In the genomic region with DNA sequence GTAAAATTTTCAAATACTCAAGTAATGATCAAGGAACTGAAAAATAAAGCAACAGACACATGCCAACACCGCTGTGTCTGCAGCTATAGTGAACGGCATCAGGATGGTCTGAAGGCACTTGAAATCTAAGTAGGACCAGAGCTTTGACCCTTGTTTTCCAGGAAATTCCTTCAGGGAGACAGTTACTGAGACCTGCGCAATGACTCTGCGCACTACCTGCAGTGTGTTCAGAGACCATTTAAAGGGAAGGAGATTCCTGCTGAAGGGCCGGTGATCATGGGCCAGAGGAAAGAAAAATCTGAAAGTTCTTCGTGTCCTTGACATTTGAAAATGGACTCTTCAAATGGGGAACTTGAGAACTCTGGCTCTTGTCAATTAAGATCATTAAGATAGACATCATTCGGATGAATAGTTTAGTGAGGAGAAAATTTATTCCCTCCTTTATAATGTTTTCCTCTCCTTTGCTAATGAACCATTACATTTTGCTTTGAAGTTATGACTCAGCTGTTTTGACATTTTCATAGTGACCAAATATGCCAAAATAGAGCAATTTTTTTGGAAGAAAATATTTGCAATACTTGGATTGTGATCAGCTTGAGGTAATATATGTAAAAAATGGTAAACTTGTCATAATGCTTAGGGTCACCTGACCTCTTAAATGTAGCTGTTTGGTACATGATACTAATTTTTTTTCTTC, we compare ENCODE assay signal across 10 cellular contexts.
"Had no signal": no experiment of that assay in that cellular context is flagged by ENCODE, and none has a peak within 500 bp of the region (broad histone marks: within the 10 kb centered on the region; RNA-seq: fewer than 3 reads in every experiment).

No MANE protein-coding gene starts in this region.

- H3K4me3 ChIP-seq: cardiac muscle cell, lung, ovary had no signal

- H3K27ac Mint-ChIP-seq: activated CD4-positive, alpha-beta T cell treated with anti-CD3 and anti-CD28 coated beads for 36 hours; stimulated activated memory B cell treated with anti-CD40 and anti-IgM and Interleukin-4, amounts not matched to agents 10 μg/mL and 1 μg/mL and 100 μg/mL, for 72 hours had no signal

- H3K36me3 ChIP-seq: cardiac muscle cell, ovary had no signal

- H3K9me3 ChIP-seq: ovary had no signal

- H3K27me3 Mint-ChIP-seq: activated CD4-positive, alpha-beta T cell treated with anti-CD3 and anti-CD28 coated beads for 36 hours; stimulated activated memory B cell treated with anti-CD40 and anti-IgM and Interleukin-4, amounts not matched to agents 10 μg/mL and 1 μg/mL and 100 μg/mL, for 72 hours had no signal

- H3K4me3 Mint-ChIP-seq: activated CD4-positive, alpha-beta T cell treated with anti-CD3 and anti-CD28 coated beads for 36 hours; stimulated activated memory B cell treated with anti-CD40 and anti-IgM and Interleukin-4, amounts not matched to agents 10 μg/mL and 1 μg/mL and 100 μg/mL, for 72 hours had no signal

- H3K27me3 ChIP-seq: cardiac muscle cell, ovary had no signal

- ATAC-seq: activated CD4-positive, alpha-beta T cell treated with anti-CD3 and anti-CD28 coated beads for 36 hours; stimulated activated memory B cell treated with anti-CD40 and anti-IgM and Interleukin-4, amounts not matched to agents 10 μg/mL and 1 μg/mL and 100 μg/mL, for 72 hours had no signal

- H3K27ac ChIP-seq: cardiac muscle cell, ovary had no signal

- DNase-seq: activated CD4-positive, alpha-beta T cell treated with anti-CD3 and anti-CD28 coated beads for 36 hours; activated CD8-positive, alpha-beta memory T cell treated with anti-CD3 and anti-CD28 coated beads for 24 hours; activated naive CD4-positive, alpha-beta T cell treated with Interleukin-2 at 50 U/mL for 16 hours; midbrain; ovary; stimulated activated CD4-positive, alpha-beta T cell treated with anti-CD3 and anti-CD28 coated beads, Interleukin-2, amount 100 ng/mL, for 48 hours; T-helper 2 cell had no signal
